ENCODE assay signal across 9 cellular contexts in the genomic region with DNA sequence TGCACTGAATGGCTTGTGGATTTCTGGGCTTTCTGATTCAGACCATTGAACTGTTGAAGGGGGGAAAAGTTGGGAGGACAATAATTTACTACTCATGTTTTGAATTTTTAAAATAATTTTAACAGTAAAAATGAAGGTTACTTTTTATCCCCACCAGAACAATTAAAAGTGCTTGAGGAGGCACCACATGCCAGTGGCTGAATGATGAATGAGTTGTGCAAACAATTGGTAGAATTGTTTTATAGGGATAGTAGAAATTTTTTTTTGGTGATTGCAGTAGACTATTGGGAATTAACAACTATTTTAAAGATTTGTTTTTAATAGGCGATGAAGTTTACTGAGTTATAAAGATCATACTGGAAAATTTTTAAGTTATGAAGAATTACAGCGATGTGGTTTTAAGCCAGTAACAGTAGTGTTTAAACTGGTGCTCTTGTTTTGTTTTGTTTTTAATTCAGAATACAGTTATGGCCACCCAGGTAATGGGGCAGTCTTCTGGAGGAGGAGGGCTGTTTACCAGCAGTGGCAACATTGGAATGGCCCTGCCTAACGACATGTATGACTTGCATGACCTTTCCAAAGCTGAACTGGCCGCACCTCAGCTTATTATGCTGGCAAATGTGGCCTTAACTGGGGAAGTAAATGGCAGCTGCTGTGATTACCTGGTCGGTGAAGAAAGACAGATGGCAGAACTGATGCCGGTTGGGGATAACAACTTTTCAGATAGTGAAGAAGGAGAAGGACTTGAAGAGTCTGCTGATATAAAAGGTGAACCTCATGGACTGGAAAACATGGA. TPM values are rescaled to one million over a fixed set of nuclear protein-coding genes. Genes with fewer than 3 reads are reported as not detected.
DNase-seq lines count a peak whose midpoint lies in the region; ATAC-seq and TF ChIP-seq lines count a peak whose summit lies in the region.
"Had no signal": no experiment of that assay in that cellular context is flagged by ENCODE, and none has a peak within 500 bp of the region (broad histone marks: within the 10 kb centered on the region; RNA-seq: fewer than 3 reads in every experiment).

No MANE protein-coding gene starts in this region.

- H3K9me3 ChIP-seq in ES-I3 (ENCODE audit: control insufficient read depth, insufficient read depth, low read length): no peaks in the 10 kb centered on the region
- no peaks in the 10 kb centered on the region for H3K9me3 ChIP-seq in OCI-LY3 (ENCODE audit: insufficient read depth, low read length)
- H3K9me3 ChIP-seq in endocrine pancreas (ENCODE audit: control insufficient read depth, low read length): no peaks in the 10 kb centered on the region

- no peak overlapping the region for H2AFZ ChIP-seq in OCI-LY3 (ENCODE audit: low read depth, low read length)

- peak overlapping the region; percentile 93 for H3K4me3 ChIP-seq in OCI-LY3 (ENCODE audit: low read length)
- H3K4me3 ChIP-seq in endocrine pancreas (ENCODE audit: control insufficient read depth, insufficient read depth, low read length): peak overlapping the region; percentile 57

- H3K27me3 ChIP-seq in OCI-LY3 (ENCODE audit: low read depth, low read length) (peaks cover 14% of the 10 kb centered on the region), endocrine pancreas (ENCODE audit: control insufficient read depth, insufficient read depth, low read length) (no peaks in the 10 kb centered on the region)

- peaks cover 32% of the 10 kb centered on the region for H4K20me1 ChIP-seq in OCI-LY3 (ENCODE audit: insufficient read depth, low read length)

- peak overlapping the region; percentile 81 for H3K4me2 ChIP-seq in OCI-LY3 (ENCODE audit: low read length)

- no peaks in the 10 kb centered on the region for H3K36me3 ChIP-seq in ES-I3 (ENCODE audit: insufficient read depth, low read length)
- H3K36me3 ChIP-seq in OCI-LY3 (replicated peaks; ENCODE audit: low read depth, low read length): peaks cover 13% of the 10 kb centered on the region
- no peaks in the 10 kb centered on the region for H3K36me3 ChIP-seq in endocrine pancreas (ENCODE audit: control insufficient read depth, insufficient read depth, low read length)

- no peak overlapping the region for H3K27ac ChIP-seq in OCI-LY3 (ENCODE audit: low read length)

- H3K9ac ChIP-seq in ES-I3 (ENCODE audit: low read depth, low read length) (peak overlapping the region; percentile 94), OCI-LY3 (ENCODE audit: low read length) (peak overlapping the region; percentile 88), endocrine pancreas (ENCODE audit: control insufficient read depth, insufficient read depth, low read length) (no peak overlapping the region)

- H3K79me2 ChIP-seq in OCI-LY3 (ENCODE audit: low read length): peaks cover 71% of the 10 kb centered on the region

- DNase-seq in pons (ENCODE audit: low spot score) (peak; percentile 31), AG08395 (ENCODE audit: low spot score) (no peak), H4 (ENCODE audit: low spot score) (no peak)
- DNase-seq: NCI-H2171 treated with DMSO at 0.1 percent for 48 hours had no signal

- ATAC-seq in HG02840 (IDR thresholded peaks at IDR 0.05; ENCODE audit: low FRiP score, unreplicated experiment) (no peak), GM19328 (IDR thresholded peaks at IDR 0.05; ENCODE audit: unreplicated experiment) (no peak)

- TF ChIP-seq CTCF in OCI-LY3 (IDR thresholded peaks at IDR 0.05; ENCODE audit: low read depth, low read length): no peak

- peaks cover 22% of the 10 kb centered on the region for H3K4me1 ChIP-seq in ES-I3 (ENCODE audit: insufficient read depth, low read length)
- peaks cover 28% of the 10 kb centered on the region for H3K4me1 ChIP-seq in OCI-LY3 (ENCODE audit: low read length)
- no peaks in the 10 kb centered on the region for H3K4me1 ChIP-seq in endocrine pancreas (ENCODE audit: control insufficient read depth, insufficient read depth, low read length)

RNA-seq across cellular contexts. Expression of a gene that starts 2.7 kb away (rescaled TPM):
- total RNA-seq in H4 (2014; rRNA removed; shearing (Covaris generic)): 13.5 and 18.2 TPM in 2 replicates
